8 cellular contexts compared by ENCODE assay signal in genomic region chr16:81204794-81205680, GRCh38. TPM values are rescaled to one million over a fixed set of nuclear protein-coding genes. Genes with fewer than 3 reads are reported as not detected.
DNase-seq lines count a peak whose midpoint lies in the region; ATAC-seq and TF ChIP-seq lines count a peak whose summit lies in the region.

No MANE protein-coding gene starts in this region.

- DNase-seq in AG08395 (ENCODE audit: low spot score) = peak; percentile 70
- DNase-seq in NCI-H2227 treated with DMSO at 0.1 percent for 48 hours (lab: John Stamatoyannopoulos, UW) = peak; percentile 31
- DNase-seq in activated naive CD4-positive, alpha-beta T cell treated with Interleukin-2 at 50 U/mL for 16 hours = peak; percentile 25
- peak in 1 of 2 donors; percentile 19 for DNase-seq in heart right ventricle
- DNase-seq in retina = peak; percentile 68

- no peaks in the 10 kb centered on the region for H3K4me1 ChIP-seq in heart right ventricle

- WGBS in heart right ventricle, 2 donors = 28 to 31% methylated on average over 14 of the region's 14 CpGs

- peak in 6 of 8 donors; percentile 33 to 65 (median 44) for ATAC-seq in heart right ventricle
- no peak for ATAC-seq in HG02884 (IDR thresholded peaks at IDR 0.05; ENCODE audit: unreplicated experiment)
- ATAC-seq in HG03139 (IDR thresholded peaks at IDR 0.05; ENCODE audit: unreplicated experiment) = no peak

- no peaks in the 10 kb centered on the region for H3K36me3 ChIP-seq in heart right ventricle

- intact Hi-C loops in heart right ventricle (cut with DNase I) = loop anchor here in 8 of 10 donors (5.0 to 10.0 kb wide), 7 partner anchors 110 to 532 kb away; partner anchors contain the start of gene GAN (in 2 of the 8)

- H3K9me3 ChIP-seq in heart right ventricle = no peaks in the 10 kb centered on the region

- H3K27me3 ChIP-seq in heart right ventricle = peaks cover 0 to 10% (median 0%) of the 10 kb centered on the region in 7 donors

- no peak overlapping the region for H3K27ac ChIP-seq in heart right ventricle

- H3K4me3 ChIP-seq in heart right ventricle = no peak overlapping the region

- peak; percentile 66 for TF ChIP-seq CTCF in GM12874 (IDR thresholded peaks at IDR 0.05; ENCODE audit: insufficient read depth, low read depth, low read length)
- peak; percentile 51 to 79 (median 68) for TF ChIP-seq CTCF in heart right ventricle (IDR thresholded peaks at IDR 0.05)

RNA-seq across cellular contexts. Expression of gene BCO1, which starts 33.5 kb away (rescaled TPM):
- total RNA-seq in heart right ventricle = under 1 TPM in 2 of 10 donors, not detected in 8; 0.20 to 0.42 TPM
- polyA plus RNA-seq in heart right ventricle = not detected

Comparison
In these comparisons a context has a peak if more than half of its experiments do, and no peak if none do; other contexts are left out.
1. ATAC-seq: peak in heart right ventricle (6 of 8); none in HG02884 (single experiment) and HG03139 (single experiment).